ENCODE assay signal across 10 cellular contexts in the genomic region with DNA sequence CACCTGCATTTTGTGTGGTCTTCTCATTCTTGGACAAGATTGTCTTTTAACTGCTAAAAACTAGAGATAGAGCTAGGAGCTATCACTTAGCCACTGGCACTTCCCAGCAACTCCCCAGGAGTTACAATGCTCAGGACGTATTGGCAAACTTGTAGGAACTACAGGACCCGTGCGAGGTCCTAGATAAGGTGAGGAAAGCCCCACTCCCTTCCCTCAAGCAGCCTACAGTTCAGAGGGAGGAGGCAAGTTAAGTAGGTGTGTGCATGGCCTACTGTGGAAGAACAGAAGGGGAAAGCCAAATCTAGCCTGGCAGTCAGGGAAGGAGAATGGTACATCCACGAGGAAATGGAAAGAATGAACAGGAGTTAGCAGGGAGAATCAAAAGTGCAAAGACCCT.
DNase-seq lines count a peak whose midpoint lies in the region; ATAC-seq and TF ChIP-seq lines count a peak whose summit lies in the region.
"Had no signal": no experiment of that assay in that cellular context is flagged by ENCODE, and none has a peak within 500 bp of the region (broad histone marks: within the 10 kb centered on the region; RNA-seq: fewer than 3 reads in every experiment).

No MANE protein-coding gene starts in this region.

- no peaks in the 10 kb centered on the region for H3K9me3 ChIP-seq in breast epithelium
- H3K9me3 ChIP-seq in SU-DHL-6 (ENCODE audit: insufficient read depth, low read length) = no peaks in the 10 kb centered on the region

- H3F3A ChIP-seq in SU-DHL-6 (ENCODE audit: insufficient read depth) = no peaks in the 10 kb centered on the region

- H4K20me1 ChIP-seq in SU-DHL-6 (ENCODE audit: low read depth, low read length) = no peaks in the 10 kb centered on the region

- no peak for TF ChIP-seq POLR2A in breast epithelium (IDR thresholded peaks at IDR 0.05)

- TF ChIP-seq CTCF in breast epithelium (IDR thresholded peaks at IDR 0.05) (no peak), MCF 10A (IDR thresholded peaks at IDR 0.05; ENCODE audit: unreplicated experiment) (no peak), SU-DHL-6 (IDR thresholded peaks at IDR 0.05; ENCODE audit: insufficient read depth, low read length, poor library complexity, severe bottlenecking) (no peak)
- TF ChIP-seq CTCF in activated CD8-positive, alpha-beta T cell treated with anti-CD3 and anti-CD28 coated beads for 36 hours (IDR thresholded peaks at IDR 0.05) = no peak

- H3K36me3 ChIP-seq in breast epithelium (no peaks in the 10 kb centered on the region), SU-DHL-6 (ENCODE audit: low read length) (no peaks in the 10 kb centered on the region)

- H3K27ac Mint-ChIP-seq in MCF 10A (ENCODE audit: low read depth, unreplicated experiment) = no peak overlapping the region
- H3K27ac Mint-ChIP-seq in activated CD8-positive, alpha-beta T cell treated with anti-CD3 and anti-CD28 coated beads for 36 hours = no peak overlapping the region

- no peaks in the 10 kb centered on the region for H3K36me3 Mint-ChIP-seq in MCF 10A (ENCODE audit: insufficient read depth, unreplicated experiment)
- H3K36me3 Mint-ChIP-seq in activated CD8-positive, alpha-beta T cell treated with anti-CD3 and anti-CD28 coated beads for 36 hours (ENCODE audit: low read depth) = no peaks in the 10 kb centered on the region

- H3K79me2 ChIP-seq in SU-DHL-6 (ENCODE audit: insufficient read depth, low read length) = no peaks in the 10 kb centered on the region

- peak overlapping the region; percentile 55 for H3K4me2 ChIP-seq in SU-DHL-6 (ENCODE audit: low read depth, low read length, poor library complexity, severe bottlenecking)

- H3K27me3 ChIP-seq in breast epithelium = no peaks in the 10 kb centered on the region
- H3K27me3 ChIP-seq in SU-DHL-6 (ENCODE audit: low read length) = no peaks in the 10 kb centered on the region
- no peaks in the 10 kb centered on the region for H3K27me3 ChIP-seq in layer of hippocampus (ENCODE audit: control insufficient read depth, insufficient read depth, low read length)

- H3K9me2 ChIP-seq in SU-DHL-6 (replicated peaks; ENCODE audit: insufficient read depth, low read length) = no peaks in the 10 kb centered on the region

- H3K4me3 ChIP-seq in breast epithelium (peak overlapping the region in 2 of 3 donors; percentile 15 to 41), SU-DHL-6 (ENCODE audit: insufficient read depth, low read length, poor library complexity, severe bottlenecking) (no peak overlapping the region)

- no peak overlapping the region for H2AFZ ChIP-seq in SU-DHL-6 (ENCODE audit: low read depth, low read length, severe bottlenecking)

- H3K27ac ChIP-seq in breast epithelium (peak overlapping the region; percentile 52 to 56), SU-DHL-6 (ENCODE audit: low read depth, low read length) (no peak overlapping the region), layer of hippocampus (ENCODE audit: low read depth, low read length) (peak overlapping the region; percentile 73), temporal lobe (ENCODE audit: low read depth, low read length) (peak overlapping the region; percentile 44)

- intact Hi-C loops in breast epithelium (cut with DNase I; ENCODE audit: low total_unique reads) (no loop called here), MCF 10A (cut with micrococcal nuclease) (no loop called here)
- intact Hi-C loops in activated CD8-positive, alpha-beta T cell treated with anti-CD3 and anti-CD28 coated beads for 36 hours (cut with micrococcal nuclease) = no loop called here

- H3K4me1 ChIP-seq in breast epithelium = peaks cover 0 to 15% of the 10 kb centered on the region in 2 donors

- ATAC-seq in activated CD8-positive, alpha-beta T cell treated with anti-CD3 and anti-CD28 coated beads for 36 hours = no peak

- peaks cover 14% of the 10 kb centered on the region for H3K27me3 Mint-ChIP-seq in MCF 10A (ENCODE audit: insufficient read depth, unreplicated experiment)
- H3K27me3 Mint-ChIP-seq in activated CD8-positive, alpha-beta T cell treated with anti-CD3 and anti-CD28 coated beads for 36 hours = peaks cover 12% of the 10 kb centered on the region

- POLR2A ChIA-PET in MCF 10A (lab: Yijun Ruan, JAX) = no interaction called here
- POLR2A ChIA-PET in activated CD8-positive, alpha-beta T cell treated with anti-CD3 and anti-CD28 coated beads for 36 hours (lab: Charles Lee) = interaction anchor here (0.6 kb wide), 1 partner anchor 103 kb away, joined by 3 read pairs; no protein-coding TSS in a partner anchor

- no peak overlapping the region for H3K4me3 Mint-ChIP-seq in MCF 10A (ENCODE audit: unreplicated experiment)
- no peak overlapping the region for H3K4me3 Mint-ChIP-seq in activated CD8-positive, alpha-beta T cell treated with anti-CD3 and anti-CD28 coated beads for 36 hours

- BruUV-seq in MCF 10A (replicated peaks; lab: Mats Ljungman, UMichigan) = no TSS peak

- H3K4me1 Mint-ChIP-seq in MCF 10A (ENCODE audit: insufficient read depth, unreplicated experiment) = no peaks in the 10 kb centered on the region
- H3K4me1 Mint-ChIP-seq in activated CD8-positive, alpha-beta T cell treated with anti-CD3 and anti-CD28 coated beads for 36 hours (ENCODE audit: low read depth) = peaks cover 16% of the 10 kb centered on the region

- H3K9me3 Mint-ChIP-seq in MCF 10A (ENCODE audit: unreplicated experiment) = no peaks in the 10 kb centered on the region
- no peaks in the 10 kb centered on the region for H3K9me3 Mint-ChIP-seq in activated CD8-positive, alpha-beta T cell treated with anti-CD3 and anti-CD28 coated beads for 36 hours

- no peak overlapping the region for H3K9ac ChIP-seq in SU-DHL-6 (ENCODE audit: low read length)

- CTCF ChIA-PET in MCF 10A (lab: Yijun Ruan, JAX) = no interaction called here
- CTCF ChIA-PET in activated CD8-positive, alpha-beta T cell treated with anti-CD3 and anti-CD28 coated beads for 36 hours (lab: Charles Lee) = no interaction called here

- DNase-seq in breast epithelium (ENCODE audit: low spot score in 2 of 2) = no peak
- DNase-seq in MCF 10A (ENCODE audit: unreplicated experiment) = no peak
- DNase-seq in activated CD8-positive, alpha-beta T cell treated with anti-CD3 and anti-CD28 coated beads for 36 hours = no peak
- no peak for DNase-seq in NCI-H526 treated with DMSO at 0.1 percent for 48 hours (lab: John Stamatoyannopoulos, UW)
- no peak for DNase-seq in NCI-H345 treated with DMSO at 0.1 percent for 48 hours (lab: John Stamatoyannopoulos, UW; ENCODE audit: unreplicated experiment)
- DNase-seq: DMS79 treated with DMSO at 0.1 percent for 48 hours, SHP77 treated with DMSO at 0.1 percent for 48 hours had no signal
